ENCODE assay signal across 8 cellular contexts in the genomic region with DNA sequence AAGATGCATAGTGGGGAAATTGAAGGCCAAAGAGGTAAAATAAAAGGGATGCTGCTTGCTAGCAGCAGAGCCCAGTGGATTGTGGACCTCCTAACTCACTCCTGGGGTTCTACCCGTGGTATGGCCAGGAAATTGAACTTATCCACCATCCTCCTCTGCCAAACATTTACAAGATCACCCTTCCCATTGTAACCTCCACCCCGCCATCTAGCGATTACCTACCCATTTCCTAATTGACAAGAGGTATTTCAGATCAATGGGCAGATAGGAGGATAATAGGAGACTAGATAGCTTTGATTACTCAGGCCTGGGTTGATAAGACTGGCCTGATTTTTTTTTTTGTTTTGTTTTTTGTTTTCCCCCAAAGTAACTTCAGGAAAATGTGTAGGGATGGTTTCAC.
"Had no signal": no experiment of that assay in that cellular context is flagged by ENCODE, and none has a peak within 500 bp of the region (broad histone marks: within the 10 kb centered on the region; RNA-seq: fewer than 3 reads in every experiment).

No MANE protein-coding gene starts in this region.

- H3K4me3 Mint-ChIP-seq: GM23338, H9, IgD-negative memory B cell had no signal

- H3K4me1 Mint-ChIP-seq: GM23338, H9 had no signal

- H3K9me3 Mint-ChIP-seq: GM23338, H9, IgD-negative memory B cell had no signal

- H3K27ac ChIP-seq: HL-60 had no signal

- H3K4me2 ChIP-seq: GM23338 had no signal

- DNase-seq: H9, HCEC 1CT, KBM-7 had no signal

- ATAC-seq: GM23338, HepG2 had no signal

- H3K27ac Mint-ChIP-seq: GM23338, H9, IgD-negative memory B cell had no signal

- H3K36me3 Mint-ChIP-seq: IgD-negative memory B cell had no signal

- H3K4me3 ChIP-seq: GM23338 had no signal

- H2AFZ ChIP-seq: GM23338 had no signal

- FAIRE-seq: H54, HepG2 had no signal
